ENCODE assay signal across 8 cellular contexts in the genomic region with DNA sequence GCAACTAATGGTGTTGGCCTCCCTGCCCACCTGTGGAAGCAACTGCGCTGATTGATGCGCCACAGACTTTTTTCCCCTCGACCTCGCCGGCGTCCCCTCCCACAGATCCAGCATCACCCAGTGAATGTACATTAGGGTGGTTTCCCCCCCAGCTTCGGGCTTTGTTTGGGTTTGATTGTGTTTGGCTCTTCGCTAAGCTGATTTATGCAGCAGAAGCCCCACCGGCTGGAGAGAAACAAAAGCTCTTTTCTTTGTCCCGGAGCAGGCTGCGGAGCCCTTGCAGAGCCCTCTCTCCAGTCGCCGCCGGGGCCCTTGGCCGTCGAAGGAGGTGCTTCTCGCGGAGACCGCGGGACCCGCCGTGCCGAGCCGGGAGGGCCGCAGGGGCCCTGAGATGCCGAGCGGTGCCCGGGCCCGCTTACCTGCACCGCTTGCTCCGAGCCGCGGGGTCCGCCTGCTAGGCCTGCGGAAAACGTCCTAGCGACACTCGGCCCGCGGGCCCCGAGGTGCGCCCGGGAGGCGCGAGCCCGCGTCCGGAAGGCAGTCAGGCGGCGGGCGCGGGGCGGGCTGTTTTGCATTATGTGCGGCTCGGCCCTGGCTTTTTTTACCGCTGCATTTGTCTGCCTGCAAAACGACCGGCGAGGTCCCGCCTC. TPM values are rescaled to one million over a fixed set of nuclear protein-coding genes. Genes with fewer than 3 reads are reported as not detected.
DNase-seq lines count a peak whose midpoint lies in the region; TF ChIP-seq lines count a peak whose summit lies in the region.

No MANE protein-coding gene starts in this region.

- H3K9ac ChIP-seq in GM23248 = peak overlapping the region; percentile 80

- peaks cover 45% of the 10 kb centered on the region for H3K4me1 Mint-ChIP-seq in neural crest cell

- H3K36me3 Mint-ChIP-seq in neural crest cell (ENCODE audit: low read depth) = peaks cover 7% of the 10 kb centered on the region

- H4K20me1 ChIP-seq in GM23248 (ENCODE audit: insufficient read depth) = no peaks in the 10 kb centered on the region

- peaks cover 15% of the 10 kb centered on the region for H3F3A ChIP-seq in GM23248 (ENCODE audit: insufficient read depth)

- peaks cover 3% of the 10 kb centered on the region for H3K27me3 Mint-ChIP-seq in neural crest cell (ENCODE audit: low read depth)

- H3K36me3 ChIP-seq in GM23248 (ENCODE audit: low read depth) = no peaks in the 10 kb centered on the region

- H3K4me1 ChIP-seq in GM23248 (ENCODE audit: insufficient read depth) = peaks cover 32% of the 10 kb centered on the region

- H2AFZ ChIP-seq in GM23248 = peak overlapping the region; percentile 98

- H3K9me3 ChIP-seq in GM23248 (ENCODE audit: low read depth) = no peaks in the 10 kb centered on the region

- H3K9me2 ChIP-seq in GM23248 (ENCODE audit: insufficient read depth) = no peaks in the 10 kb centered on the region

- 2 to 3% methylated on average over 42 to 54 of the region's 60 CpGs for WGBS in GM23248 (ENCODE audit: low coverage in 1 of 2, low lambda C conversion rate in 2 of 2, missing lambda C conversion rate in 2 of 2), 2 experiments

- in situ Hi-C loops in GM23248 (cut with MboI) = no loop called here

- H3K27ac Mint-ChIP-seq in neural crest cell (ENCODE audit: unreplicated experiment) = peak overlapping the region; percentile 100

- H3K9me3 Mint-ChIP-seq in neural crest cell = peaks cover 2% of the 10 kb centered on the region

- H3K79me2 ChIP-seq in GM23248 (ENCODE audit: insufficient read depth) = no peaks in the 10 kb centered on the region

- no peaks in the 10 kb centered on the region for H3K27me3 ChIP-seq in GM23248 (replicated peaks; ENCODE audit: insufficient read depth)

- DNase-seq in DMS 273 (lab: John Stamatoyannopoulos, UW; ENCODE audit: unreplicated experiment) = peak; percentile 76
- DNase-seq in DMS 273 treated with DMSO at 0.1 percent for 48 hours (lab: John Stamatoyannopoulos, UW) = no peak
- peak; percentile 64 for DNase-seq in GM23248
- no peak for DNase-seq in LNCaP clone FGC (ENCODE audit: low read depth)
- DNase-seq in activated CD8-positive, alpha-beta memory T cell treated with anti-CD3 and anti-CD28 coated beads, Interleukin-2, amount 50 U/mL, for 48 hours = peak; percentile 67
- DNase-seq in foreskin fibroblast = peak in 1 of 2 donors; percentile 56
- DNase-seq in neural crest cell (ENCODE audit: low read depth, low spot score) = peak; percentile 68
- DNase-seq in H4 (ENCODE audit: low spot score) = no peak

- H3K4me3 Mint-ChIP-seq in neural crest cell = peak overlapping the region; percentile 99

- TF ChIP-seq CTCF in LNCaP clone FGC (IDR thresholded peaks at IDR 0.05; ENCODE audit: control insufficient read depth, extremely low read depth, insufficient read depth) = no peak
- TF ChIP-seq CTCF in foreskin fibroblast (IDR thresholded peaks at IDR 0.05; ENCODE audit: low read depth, low read length) = no peak
- TF ChIP-seq CTCF in neural crest cell (conservative IDR thresholded peaks at IDR 0.05) = no peak

- peak overlapping the region; percentile 83 for H3K27ac ChIP-seq in GM23248

- H3K4me3 ChIP-seq in GM23248 = peak overlapping the region; percentile 78
- H3K4me3 ChIP-seq in LNCaP clone FGC (ENCODE audit: low read depth, low read length) = peak overlapping the region; percentile 61
- peak overlapping the region; percentile 62 to 81 for H3K4me3 ChIP-seq in foreskin fibroblast (ENCODE audit: low read depth in 1 of 2, low read length in 2 of 2)

- peak overlapping the region; percentile 95 for H3K4me2 ChIP-seq in GM23248 (ENCODE audit: unreplicated experiment)

RNA-seq across cellular contexts. Expression of a gene that starts 0.7 kb away (rescaled TPM):
- 9.9 and 11.9 TPM in 2 replicates for total RNA-seq in GM23248 (2014; rRNA removed; shearing (Covaris generic))
- polyA plus RNA-seq in GM23248 (2016; fragmentation: Nextera tagmentation; extraction: Ambion mirVana) = 3.3 and 3.4 TPM in 2 replicates
- total RNA-seq in neural crest cell = 18.2 and 19.9 TPM in 2 replicates
- 83.5 and 107 TPM in 2 replicates for total RNA-seq in H4 (2014; rRNA removed; shearing (Covaris generic))

Comparison
In these comparisons a context has a peak if more than half of its experiments do, and no peak if none do; other contexts are left out.
1. DNase-seq: peak in DMS 273 (single experiment), GM23248 (single experiment), activated CD8-positive, alpha-beta memory T cell treated with anti-CD3 and anti-CD28 coated beads, Interleukin-2, amount 50 U/mL, for 48 hours (single experiment) and neural crest cell (single experiment); none in DMS 273 treated with DMSO at 0.1 percent for 48 hours (single experiment), LNCaP clone FGC (single experiment) and H4 (single experiment).
2. Peak in every context shown above with its lines, with median percentiles within 50 percentile points of each other: H3K4me3 ChIP-seq.